Comparison of ENCODE assay signal across 15 cellular contexts in genomic region chr1:75257424-75257823, GRCh38.
"Had no signal": no experiment of that assay in that cellular context is flagged by ENCODE, and none has a peak within 500 bp of the region (broad histone marks: within the 10 kb centered on the region; RNA-seq: fewer than 3 reads in every experiment).

No MANE protein-coding gene starts in this region.

- H3K9me3 ChIP-seq: ovary, thoracic aorta had no signal

- H3K36me3 ChIP-seq: brain microvascular endothelial cell, ovary, thoracic aorta had no signal

- H3K27me3 ChIP-seq: brain microvascular endothelial cell, ovary had no signal

- DNase-seq: activated B cell treated with CpG ODN at 0.5 μM for 24 hours; activated CD4-positive, alpha-beta T cell treated with anti-CD3 and anti-CD28 coated beads for 48 hours; activated CD8-positive, alpha-beta memory T cell treated with anti-CD3 and anti-CD28 coated beads, Interleukin-2, amount 50 U/mL, for 48 hours; activated naive CD8-positive, alpha-beta T cell treated with anti-CD3 and anti-CD28 coated beads, Interleukin-2, amount 10 ng/mL, durations not matched to agents 7 days and 5 days; brain microvascular endothelial cell; effector CD4-positive, alpha-beta T cell; foreskin fibroblast; hypothalamus; left colon; midbrain; ovary had no signal

- H3K4me3 ChIP-seq: coronary artery, lung, ovary, thoracic aorta had no signal

- H3K27ac ChIP-seq: brain microvascular endothelial cell, coronary artery, ovary, thoracic aorta had no signal

- ATAC-seq: left colon; stimulated activated effector memory CD8-positive, alpha-beta T cell treated with anti-CD3 and anti-CD28 coated beads, Interleukin-12 subunit alpha, Interleukin-12 subunit beta, amount 100 ng/mL, for 72 hours had no signal
